Comparison of ENCODE assay signal across 10 cellular contexts in the genomic region with DNA sequence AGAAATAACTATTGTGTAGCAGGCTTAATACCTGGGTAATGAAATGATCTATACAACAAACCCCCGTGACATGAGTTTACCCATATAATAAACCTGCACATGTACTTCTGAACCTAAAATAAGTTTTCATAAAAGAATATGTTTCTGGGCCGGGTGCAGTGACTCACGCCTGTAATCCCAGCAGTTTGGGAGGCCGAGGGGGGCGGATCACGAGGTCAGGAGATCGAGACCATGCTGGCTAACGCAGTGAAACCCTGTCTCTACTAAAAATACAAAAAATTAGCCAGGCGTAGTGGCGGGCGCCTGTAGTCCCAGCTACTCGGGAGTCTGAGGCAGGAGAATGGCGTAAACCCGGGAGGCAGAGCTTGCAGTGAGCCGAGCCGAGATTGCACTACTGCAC. TPM values are rescaled to one million over a fixed set of nuclear protein-coding genes. Genes with fewer than 3 reads are reported as not detected.
"Had no signal": no experiment of that assay in that cellular context is flagged by ENCODE, and none has a peak within 500 bp of the region (broad histone marks: within the 10 kb centered on the region; RNA-seq: fewer than 3 reads in every experiment).

No MANE protein-coding gene starts in this region.

RNA-seq across cellular contexts. Expression of a gene that starts 2.6 kb away (rescaled TPM):
- total RNA-seq: stomach, subcutaneous adipose tissue, suprapubic skin, thoracic aorta, tibial nerve, transverse colon, upper lobe of right lung, ureter, vagina had no signal
- polyA plus RNA-seq: stomach, urinary bladder had no signal
